In the genomic region with DNA sequence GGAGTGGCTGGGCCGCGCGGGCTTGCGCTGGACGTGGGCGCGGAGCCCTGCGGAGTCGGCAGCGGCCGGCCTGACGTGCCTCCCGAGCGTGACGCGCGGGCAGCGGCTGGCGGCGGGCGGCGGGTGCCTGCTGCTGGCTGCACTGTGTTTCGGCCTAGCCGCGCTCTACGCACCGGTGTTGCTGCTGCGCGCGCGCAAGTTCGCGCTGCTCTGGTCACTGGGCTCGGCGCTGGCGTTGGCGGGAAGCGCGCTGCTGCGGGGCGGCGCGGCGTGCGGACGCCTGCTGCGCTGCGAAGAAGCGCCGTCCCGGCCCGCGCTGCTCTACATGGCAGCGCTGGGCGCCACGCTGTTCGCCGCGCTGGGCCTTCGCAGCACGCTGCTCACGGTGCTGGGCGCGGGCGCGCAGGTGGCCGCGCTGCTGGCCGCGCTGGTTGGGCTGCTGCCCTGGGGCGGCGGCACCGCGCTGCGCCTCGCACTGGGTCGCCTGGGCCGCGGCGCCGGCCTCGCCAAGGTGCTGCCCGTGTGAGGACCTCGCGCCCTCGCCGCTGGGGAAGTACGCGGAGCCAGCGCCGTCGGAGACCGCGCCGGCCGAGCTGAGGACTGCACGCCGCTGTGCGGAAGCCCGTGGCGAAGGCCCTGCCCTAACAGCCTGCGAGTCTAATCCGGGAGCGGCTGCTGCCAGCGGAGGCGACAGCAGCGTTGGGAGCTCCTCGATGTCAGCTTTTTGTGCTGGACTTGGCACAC, we compare ENCODE assay signal across 1 cellular context.
A peak's percentile ranks its signal among the peaks of the same experiment; 100 is the strongest.
TF ChIP-seq lines count a peak whose summit lies in the region.

No MANE protein-coding gene starts in this region.

TF ChIP-seq in HepG2, 621 proteins besides CTCF, POLR2A, EP300 and RAD21 (continued from another document and continues in another):
- TF ChIP-seq, protein P1, sequence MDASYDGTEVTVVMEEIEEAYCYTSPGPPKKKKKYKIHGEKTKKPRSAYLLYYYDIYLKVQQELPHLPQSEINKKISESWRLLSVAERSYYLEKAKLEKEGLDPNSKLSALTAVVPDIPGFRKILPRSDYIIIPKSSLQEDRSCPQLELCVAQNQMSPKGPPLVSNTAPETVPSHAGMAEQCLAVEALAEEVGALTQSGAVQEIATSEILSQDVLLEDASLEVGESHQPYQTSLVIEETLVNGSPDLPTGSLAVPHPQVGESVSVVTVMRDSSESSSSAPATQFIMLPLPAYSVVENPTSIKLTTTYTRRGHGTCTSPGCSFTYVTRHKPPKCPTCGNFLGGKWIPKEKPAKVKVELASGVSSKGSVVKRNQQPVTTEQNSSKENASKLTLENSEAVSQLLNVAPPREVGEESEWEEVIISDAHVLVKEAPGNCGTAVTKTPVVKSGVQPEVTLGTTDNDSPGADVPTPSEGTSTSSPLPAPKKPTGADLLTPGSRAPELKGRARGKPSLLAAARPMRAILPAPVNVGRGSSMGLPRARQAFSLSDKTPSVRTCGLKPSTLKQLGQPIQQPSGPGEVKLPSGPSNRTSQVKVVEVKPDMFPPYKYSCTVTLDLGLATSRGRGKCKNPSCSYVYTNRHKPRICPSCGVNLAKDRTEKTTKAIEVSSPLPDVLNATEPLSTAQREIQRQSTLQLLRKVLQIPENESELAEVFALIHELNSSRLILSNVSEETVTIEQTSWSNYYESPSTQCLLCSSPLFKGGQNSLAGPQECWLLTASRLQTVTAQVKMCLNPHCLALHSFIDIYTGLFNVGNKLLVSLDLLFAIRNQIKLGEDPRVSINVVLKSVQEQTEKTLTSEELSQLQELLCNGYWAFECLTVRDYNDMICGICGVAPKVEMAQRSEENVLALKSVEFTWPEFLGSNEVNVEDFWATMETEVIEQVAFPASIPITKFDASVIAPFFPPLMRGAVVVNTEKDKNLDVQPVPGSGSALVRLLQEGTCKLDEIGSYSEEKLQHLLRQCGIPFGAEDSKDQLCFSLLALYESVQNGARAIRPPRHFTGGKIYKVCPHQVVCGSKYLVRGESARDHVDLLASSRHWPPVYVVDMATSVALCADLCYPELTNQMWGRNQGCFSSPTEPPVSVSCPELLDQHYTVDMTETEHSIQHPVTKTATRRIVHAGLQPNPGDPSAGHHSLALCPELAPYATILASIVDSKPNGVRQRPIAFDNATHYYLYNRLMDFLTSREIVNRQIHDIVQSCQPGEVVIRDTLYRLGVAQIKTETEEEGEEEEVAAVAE (CRISPR knock-in tag; IDR thresholded peaks at IDR 0.05; ENCODE audit: borderline replicate concordance): no peak
- TF ChIP-seq FOXK1 (CRISPR knock-in tag; IDR thresholded peaks at IDR 0.05; ENCODE audit: borderline replicate concordance, low read depth) (no peak), ZNF788 (CRISPR knock-in tag; IDR thresholded peaks at IDR 0.05; ENCODE audit: borderline replicate concordance) (peak; percentile 86; the same call in 1 of the 2 replicates), ZSCAN31 (CRISPR knock-in tag; IDR thresholded peaks at IDR 0.05; ENCODE audit: low read depth) (peak; percentile 55), ZSCAN25 (CRISPR knock-in tag; IDR thresholded peaks at IDR 0.05) (peak; percentile 86), ZNF775 (CRISPR knock-in tag; IDR thresholded peaks at IDR 0.05; ENCODE audit: borderline replicate concordance) (no peak), JARID2 (CRISPR knock-in tag; IDR thresholded peaks at IDR 0.05; ENCODE audit: insufficient replicate concordance) (no peak), ZFP1 (CRISPR knock-in tag; IDR thresholded peaks at IDR 0.05) (no peak), PHB2 (IDR thresholded peaks at IDR 0.05; ENCODE audit: partially characterized antibody) (no peak), KLF11 (CRISPR knock-in tag; IDR thresholded peaks at IDR 0.05) (no peak; the same call in 1 of the 2 replicates), HMG20A (CRISPR knock-in tag; IDR thresholded peaks at IDR 0.05; ENCODE audit: borderline replicate concordance) (no peak), EZH2 (conservative IDR thresholded peaks at IDR 0.05; ENCODE audit: low read depth, low read length) (no peak), SRSF4 (IDR thresholded peaks at IDR 0.05; ENCODE audit: low read depth, low read length, poor library complexity, severe bottlenecking) (peak; percentile 77), TCF12 (IDR thresholded peaks at IDR 0.05) (no peak), TCF12 (CRISPR knock-in tag; IDR thresholded peaks at IDR 0.05) (no peak; the same call in 1 of the 2 replicates), NAIF1 (CRISPR knock-in tag; IDR thresholded peaks at IDR 0.05; ENCODE audit: borderline replicate concordance) (no peak), XBP1 (CRISPR knock-in tag; IDR thresholded peaks at IDR 0.05) (no peak; the same call in 1 of the 2 replicates), PCBP1 (IDR thresholded peaks at IDR 0.05; ENCODE audit: borderline replicate concordance, low read depth, low read length) (no peak), MIXL1 (CRISPR knock-in tag; IDR thresholded peaks at IDR 0.05) (no peak), ZSCAN22 (CRISPR knock-in tag; IDR thresholded peaks at IDR 0.05) (no peak), HOXA7 (CRISPR knock-in tag; IDR thresholded peaks at IDR 0.05) (no peak)
- TF ChIP-seq, protein P2, sequence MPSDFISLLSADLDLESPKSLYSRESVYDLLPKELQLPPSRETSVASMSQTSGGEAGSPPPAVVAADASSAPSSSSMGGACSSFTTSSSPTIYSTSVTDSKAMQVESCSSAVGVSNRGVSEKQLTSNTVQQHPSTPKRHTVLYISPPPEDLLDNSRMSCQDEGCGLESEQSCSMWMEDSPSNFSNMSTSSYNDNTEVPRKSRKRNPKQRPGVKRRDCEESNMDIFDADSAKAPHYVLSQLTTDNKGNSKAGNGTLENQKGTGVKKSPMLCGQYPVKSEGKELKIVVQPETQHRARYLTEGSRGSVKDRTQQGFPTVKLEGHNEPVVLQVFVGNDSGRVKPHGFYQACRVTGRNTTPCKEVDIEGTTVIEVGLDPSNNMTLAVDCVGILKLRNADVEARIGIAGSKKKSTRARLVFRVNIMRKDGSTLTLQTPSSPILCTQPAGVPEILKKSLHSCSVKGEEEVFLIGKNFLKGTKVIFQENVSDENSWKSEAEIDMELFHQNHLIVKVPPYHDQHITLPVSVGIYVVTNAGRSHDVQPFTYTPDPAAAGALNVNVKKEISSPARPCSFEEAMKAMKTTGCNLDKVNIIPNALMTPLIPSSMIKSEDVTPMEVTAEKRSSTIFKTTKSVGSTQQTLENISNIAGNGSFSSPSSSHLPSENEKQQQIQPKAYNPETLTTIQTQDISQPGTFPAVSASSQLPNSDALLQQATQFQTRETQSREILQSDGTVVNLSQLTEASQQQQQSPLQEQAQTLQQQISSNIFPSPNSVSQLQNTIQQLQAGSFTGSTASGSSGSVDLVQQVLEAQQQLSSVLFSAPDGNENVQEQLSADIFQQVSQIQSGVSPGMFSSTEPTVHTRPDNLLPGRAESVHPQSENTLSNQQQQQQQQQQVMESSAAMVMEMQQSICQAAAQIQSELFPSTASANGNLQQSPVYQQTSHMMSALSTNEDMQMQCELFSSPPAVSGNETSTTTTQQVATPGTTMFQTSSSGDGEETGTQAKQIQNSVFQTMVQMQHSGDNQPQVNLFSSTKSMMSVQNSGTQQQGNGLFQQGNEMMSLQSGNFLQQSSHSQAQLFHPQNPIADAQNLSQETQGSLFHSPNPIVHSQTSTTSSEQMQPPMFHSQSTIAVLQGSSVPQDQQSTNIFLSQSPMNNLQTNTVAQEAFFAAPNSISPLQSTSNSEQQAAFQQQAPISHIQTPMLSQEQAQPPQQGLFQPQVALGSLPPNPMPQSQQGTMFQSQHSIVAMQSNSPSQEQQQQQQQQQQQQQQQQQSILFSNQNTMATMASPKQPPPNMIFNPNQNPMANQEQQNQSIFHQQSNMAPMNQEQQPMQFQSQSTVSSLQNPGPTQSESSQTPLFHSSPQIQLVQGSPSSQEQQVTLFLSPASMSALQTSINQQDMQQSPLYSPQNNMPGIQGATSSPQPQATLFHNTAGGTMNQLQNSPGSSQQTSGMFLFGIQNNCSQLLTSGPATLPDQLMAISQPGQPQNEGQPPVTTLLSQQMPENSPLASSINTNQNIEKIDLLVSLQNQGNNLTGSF (CRISPR knock-in tag; IDR thresholded peaks at IDR 0.05): 0 out of 2 replicates have a peak, but pooled peaks have one; percentile 73
- TF ChIP-seq, protein P3, sequence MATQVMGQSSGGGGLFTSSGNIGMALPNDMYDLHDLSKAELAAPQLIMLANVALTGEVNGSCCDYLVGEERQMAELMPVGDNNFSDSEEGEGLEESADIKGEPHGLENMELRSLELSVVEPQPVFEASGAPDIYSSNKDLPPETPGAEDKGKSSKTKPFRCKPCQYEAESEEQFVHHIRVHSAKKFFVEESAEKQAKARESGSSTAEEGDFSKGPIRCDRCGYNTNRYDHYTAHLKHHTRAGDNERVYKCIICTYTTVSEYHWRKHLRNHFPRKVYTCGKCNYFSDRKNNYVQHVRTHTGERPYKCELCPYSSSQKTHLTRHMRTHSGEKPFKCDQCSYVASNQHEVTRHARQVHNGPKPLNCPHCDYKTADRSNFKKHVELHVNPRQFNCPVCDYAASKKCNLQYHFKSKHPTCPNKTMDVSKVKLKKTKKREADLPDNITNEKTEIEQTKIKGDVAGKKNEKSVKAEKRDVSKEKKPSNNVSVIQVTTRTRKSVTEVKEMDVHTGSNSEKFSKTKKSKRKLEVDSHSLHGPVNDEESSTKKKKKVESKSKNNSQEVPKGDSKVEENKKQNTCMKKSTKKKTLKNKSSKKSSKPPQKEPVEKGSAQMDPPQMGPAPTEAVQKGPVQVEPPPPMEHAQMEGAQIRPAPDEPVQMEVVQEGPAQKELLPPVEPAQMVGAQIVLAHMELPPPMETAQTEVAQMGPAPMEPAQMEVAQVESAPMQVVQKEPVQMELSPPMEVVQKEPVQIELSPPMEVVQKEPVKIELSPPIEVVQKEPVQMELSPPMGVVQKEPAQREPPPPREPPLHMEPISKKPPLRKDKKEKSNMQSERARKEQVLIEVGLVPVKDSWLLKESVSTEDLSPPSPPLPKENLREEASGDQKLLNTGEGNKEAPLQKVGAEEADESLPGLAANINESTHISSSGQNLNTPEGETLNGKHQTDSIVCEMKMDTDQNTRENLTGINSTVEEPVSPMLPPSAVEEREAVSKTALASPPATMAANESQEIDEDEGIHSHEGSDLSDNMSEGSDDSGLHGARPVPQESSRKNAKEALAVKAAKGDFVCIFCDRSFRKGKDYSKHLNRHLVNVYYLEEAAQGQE (IDR thresholded peaks at IDR 0.05; ENCODE audit: borderline replicate concordance in 1 of 2, low read depth in 1 of 2, low read length in 2 of 2): 0 out of 4 replicates have a peak, but pooled peaks of 1 of the 2 experiments have one; percentile 27
- TF ChIP-seq, protein P4, sequence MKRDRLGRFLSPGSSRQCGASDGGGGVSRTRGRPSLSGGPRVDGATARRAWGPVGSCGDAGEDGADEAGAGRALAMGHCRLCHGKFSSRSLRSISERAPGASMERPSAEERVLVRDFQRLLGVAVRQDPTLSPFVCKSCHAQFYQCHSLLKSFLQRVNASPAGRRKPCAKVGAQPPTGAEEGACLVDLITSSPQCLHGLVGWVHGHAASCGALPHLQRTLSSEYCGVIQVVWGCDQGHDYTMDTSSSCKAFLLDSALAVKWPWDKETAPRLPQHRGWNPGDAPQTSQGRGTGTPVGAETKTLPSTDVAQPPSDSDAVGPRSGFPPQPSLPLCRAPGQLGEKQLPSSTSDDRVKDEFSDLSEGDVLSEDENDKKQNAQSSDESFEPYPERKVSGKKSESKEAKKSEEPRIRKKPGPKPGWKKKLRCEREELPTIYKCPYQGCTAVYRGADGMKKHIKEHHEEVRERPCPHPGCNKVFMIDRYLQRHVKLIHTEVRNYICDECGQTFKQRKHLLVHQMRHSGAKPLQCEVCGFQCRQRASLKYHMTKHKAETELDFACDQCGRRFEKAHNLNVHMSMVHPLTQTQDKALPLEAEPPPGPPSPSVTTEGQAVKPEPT (CRISPR knock-in tag; IDR thresholded peaks at IDR 0.05; ENCODE audit: low read depth): peak; percentile 92; the same call in 1 of the 2 replicates
- TF ChIP-seq, protein P5, sequence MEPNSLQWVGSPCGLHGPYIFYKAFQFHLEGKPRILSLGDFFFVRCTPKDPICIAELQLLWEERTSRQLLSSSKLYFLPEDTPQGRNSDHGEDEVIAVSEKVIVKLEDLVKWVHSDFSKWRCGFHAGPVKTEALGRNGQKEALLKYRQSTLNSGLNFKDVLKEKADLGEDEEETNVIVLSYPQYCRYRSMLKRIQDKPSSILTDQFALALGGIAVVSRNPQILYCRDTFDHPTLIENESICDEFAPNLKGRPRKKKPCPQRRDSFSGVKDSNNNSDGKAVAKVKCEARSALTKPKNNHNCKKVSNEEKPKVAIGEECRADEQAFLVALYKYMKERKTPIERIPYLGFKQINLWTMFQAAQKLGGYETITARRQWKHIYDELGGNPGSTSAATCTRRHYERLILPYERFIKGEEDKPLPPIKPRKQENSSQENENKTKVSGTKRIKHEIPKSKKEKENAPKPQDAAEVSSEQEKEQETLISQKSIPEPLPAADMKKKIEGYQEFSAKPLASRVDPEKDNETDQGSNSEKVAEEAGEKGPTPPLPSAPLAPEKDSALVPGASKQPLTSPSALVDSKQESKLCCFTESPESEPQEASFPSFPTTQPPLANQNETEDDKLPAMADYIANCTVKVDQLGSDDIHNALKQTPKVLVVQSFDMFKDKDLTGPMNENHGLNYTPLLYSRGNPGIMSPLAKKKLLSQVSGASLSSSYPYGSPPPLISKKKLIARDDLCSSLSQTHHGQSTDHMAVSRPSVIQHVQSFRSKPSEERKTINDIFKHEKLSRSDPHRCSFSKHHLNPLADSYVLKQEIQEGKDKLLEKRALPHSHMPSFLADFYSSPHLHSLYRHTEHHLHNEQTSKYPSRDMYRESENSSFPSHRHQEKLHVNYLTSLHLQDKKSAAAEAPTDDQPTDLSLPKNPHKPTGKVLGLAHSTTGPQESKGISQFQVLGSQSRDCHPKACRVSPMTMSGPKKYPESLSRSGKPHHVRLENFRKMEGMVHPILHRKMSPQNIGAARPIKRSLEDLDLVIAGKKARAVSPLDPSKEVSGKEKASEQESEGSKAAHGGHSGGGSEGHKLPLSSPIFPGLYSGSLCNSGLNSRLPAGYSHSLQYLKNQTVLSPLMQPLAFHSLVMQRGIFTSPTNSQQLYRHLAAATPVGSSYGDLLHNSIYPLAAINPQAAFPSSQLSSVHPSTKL (CRISPR knock-in tag; IDR thresholded peaks at IDR 0.05): peak; percentile 48
- TF ChIP-seq, protein P6, sequence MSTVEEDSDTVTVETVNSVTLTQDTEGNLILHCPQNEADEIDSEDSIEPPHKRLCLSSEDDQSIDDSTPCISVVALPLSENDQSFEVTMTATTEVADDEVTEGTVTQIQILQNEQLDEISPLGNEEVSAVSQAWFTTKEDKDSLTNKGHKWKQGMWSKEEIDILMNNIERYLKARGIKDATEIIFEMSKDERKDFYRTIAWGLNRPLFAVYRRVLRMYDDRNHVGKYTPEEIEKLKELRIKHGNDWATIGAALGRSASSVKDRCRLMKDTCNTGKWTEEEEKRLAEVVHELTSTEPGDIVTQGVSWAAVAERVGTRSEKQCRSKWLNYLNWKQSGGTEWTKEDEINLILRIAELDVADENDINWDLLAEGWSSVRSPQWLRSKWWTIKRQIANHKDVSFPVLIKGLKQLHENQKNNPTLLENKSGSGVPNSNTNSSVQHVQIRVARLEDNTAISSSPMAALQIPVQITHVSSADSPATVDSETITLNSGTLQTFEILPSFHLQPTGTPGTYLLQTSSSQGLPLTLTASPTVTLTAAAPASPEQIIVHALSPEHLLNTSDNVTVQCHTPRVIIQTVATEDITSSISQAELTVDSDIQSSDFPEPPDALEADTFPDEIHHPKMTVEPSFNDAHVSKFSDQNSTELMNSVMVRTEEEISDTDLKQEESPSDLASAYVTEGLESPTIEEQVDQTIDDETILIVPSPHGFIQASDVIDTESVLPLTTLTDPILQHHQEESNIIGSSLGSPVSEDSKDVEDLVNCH (CRISPR knock-in tag; IDR thresholded peaks at IDR 0.05): 0 out of 2 replicates have a peak, but pooled peaks have one; percentile 38
- TF ChIP-seq, protein P7, sequence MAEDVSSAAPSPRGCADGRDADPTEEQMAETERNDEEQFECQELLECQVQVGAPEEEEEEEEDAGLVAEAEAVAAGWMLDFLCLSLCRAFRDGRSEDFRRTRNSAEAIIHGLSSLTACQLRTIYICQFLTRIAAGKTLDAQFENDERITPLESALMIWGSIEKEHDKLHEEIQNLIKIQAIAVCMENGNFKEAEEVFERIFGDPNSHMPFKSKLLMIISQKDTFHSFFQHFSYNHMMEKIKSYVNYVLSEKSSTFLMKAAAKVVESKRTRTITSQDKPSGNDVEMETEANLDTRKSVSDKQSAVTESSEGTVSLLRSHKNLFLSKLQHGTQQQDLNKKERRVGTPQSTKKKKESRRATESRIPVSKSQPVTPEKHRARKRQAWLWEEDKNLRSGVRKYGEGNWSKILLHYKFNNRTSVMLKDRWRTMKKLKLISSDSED (CRISPR knock-in tag; IDR thresholded peaks at IDR 0.05): peak; percentile 79; the same call in 1 of the 2 replicates
